ENCODE assay signal across 1 cellular context in the genomic region with DNA sequence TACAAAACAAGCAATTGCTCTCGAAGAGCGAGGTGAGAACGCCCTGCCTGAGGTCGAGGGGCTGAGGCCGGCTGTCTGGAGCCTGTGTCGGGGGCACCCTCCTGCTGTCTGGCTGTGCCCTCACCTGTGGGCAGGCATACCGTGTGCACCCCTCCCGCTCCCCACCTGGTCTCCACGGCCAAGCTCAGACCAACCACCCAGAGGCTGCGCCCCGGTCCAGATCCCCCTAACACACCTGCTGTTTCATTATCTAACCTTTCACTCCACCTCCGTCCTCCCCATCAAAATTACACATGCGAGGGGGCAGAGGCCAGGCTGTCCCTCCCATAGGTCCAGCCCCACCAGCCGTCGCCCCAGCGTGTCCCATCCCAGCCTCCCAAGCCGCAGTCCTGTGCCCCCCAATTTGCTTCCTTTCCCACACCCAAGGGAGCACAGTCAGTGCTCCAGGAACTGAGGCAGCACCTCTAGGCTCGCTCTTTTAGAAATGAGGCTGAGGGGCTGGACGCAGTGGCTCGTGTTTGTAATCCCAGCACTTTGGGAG.
TF ChIP-seq lines count a peak whose summit lies in the region.

No MANE protein-coding gene starts in this region.

TF ChIP-seq in K562, 482 proteins besides CTCF, POLR2A, EP300 and RAD21:
- TF ChIP-seq ZNF384 (IDR thresholded peaks at IDR 0.05; ENCODE audit: low read depth, low read length) (no peak), ZNF263 (CRISPR knock-in tag; IDR thresholded peaks at IDR 0.05; ENCODE audit: borderline replicate concordance) (peak; percentile 54)
